Comparison of ENCODE assay signal across 9 cellular contexts in genomic region chr7:32479574-32480200, GRCh38. TPM values are rescaled to one million over a fixed set of nuclear protein-coding genes. Genes with fewer than 3 reads are reported as not detected.
DNase-seq lines count a peak whose midpoint lies in the region; ATAC-seq and TF ChIP-seq lines count a peak whose summit lies in the region.
"Had no signal": no experiment of that assay in that cellular context is flagged by ENCODE, and none has a peak within 500 bp of the region (broad histone marks: within the 10 kb centered on the region; RNA-seq: fewer than 3 reads in every experiment).

No MANE protein-coding gene starts in this region.

- POLR2A ChIA-PET in WTC11 (lab: Charles Lee), result interaction anchor here (0.6 kb wide), 1 partner anchor 70 kb away, joined by 4 read pairs; no protein-coding TSS in a partner anchor

- no peaks in the 10 kb centered on the region for H3K27me3 Mint-ChIP-seq in WTC11 (ENCODE audit: low read depth)

- CTCF ChIA-PET in WTC11 (lab: Charles Lee), result interaction anchor here (0.7 to 1.7 kb wide), 15 partner anchors 9 to 268 kb away, joined by 3 to 18 read pairs (median 6); partner anchors contain the start of gene AVL9

- H3K4me3 Mint-ChIP-seq in WTC11, result no peak overlapping the region
- H3K4me3 Mint-ChIP-seq: IgD-negative memory B cell had no signal

- no peaks in the 10 kb centered on the region for H3K36me3 Mint-ChIP-seq in WTC11
- H3K36me3 Mint-ChIP-seq: IgD-negative memory B cell had no signal

- no peak overlapping the region for H3K27ac Mint-ChIP-seq in WTC11
- H3K27ac Mint-ChIP-seq: IgD-negative memory B cell had no signal

- peak; percentile 64 for ATAC-seq in WTC11
- ATAC-seq in HG03045 (IDR thresholded peaks at IDR 0.05; ENCODE audit: unreplicated experiment), result no peak
- ATAC-seq in HG03280 (IDR thresholded peaks at IDR 0.05; ENCODE audit: unreplicated experiment), result no peak

- DNase-seq in COR-L47 (lab: John Stamatoyannopoulos, UW), result peak; percentile 27
- peak; percentile 49 for DNase-seq in GM20000 (ENCODE audit: low spot score)
- peak; percentile 75 for DNase-seq in NCI-H2171 (lab: John Stamatoyannopoulos, UW)
- DNase-seq in WTC11 (ENCODE audit: low spot score), result no peak
- peak; percentile 61 for DNase-seq in iris pigment epithelial cell (ENCODE audit: low read depth)
- no peak for DNase-seq in OCI-M2 (lab: John Stamatoyannopoulos, UW; ENCODE audit: unreplicated experiment)

- peak; percentile 67 for TF ChIP-seq CTCF in GM20000 (IDR thresholded peaks at IDR 0.05; ENCODE audit: extremely low read depth, missing control alignments)
- peak; percentile 57 for TF ChIP-seq CTCF in WTC11 (IDR thresholded peaks at IDR 0.05)

- H3K9me3 Mint-ChIP-seq in WTC11, result no peaks in the 10 kb centered on the region
- H3K9me3 Mint-ChIP-seq: IgD-negative memory B cell had no signal

- H3K4me1 Mint-ChIP-seq in WTC11, result no peaks in the 10 kb centered on the region
- H3K4me1 Mint-ChIP-seq: IgD-negative memory B cell had no signal

TF ChIP-seq in WTC11, 78 proteins besides CTCF, POLR2A, EP300 and RAD21:
- no peak for TF ChIP-seq IRF1 (CRISPR knock-in tag; IDR thresholded peaks at IDR 0.05)
- TF ChIP-seq GTF2I (CRISPR knock-in tag; conservative IDR thresholded peaks at IDR 0.05), result no peak
- TF ChIP-seq FOXP1 (CRISPR knock-in tag; IDR thresholded peaks at IDR 0.05; ENCODE audit: borderline replicate concordance), result no peak
- TF ChIP-seq KAT7 (CRISPR knock-in tag; IDR thresholded peaks at IDR 0.05; ENCODE audit: borderline replicate concordance), result no peak
- TF ChIP-seq ATF6 (CRISPR knock-in tag; IDR thresholded peaks at IDR 0.05), result no peak
- no peak for TF ChIP-seq HMGA2 (CRISPR knock-in tag; IDR thresholded peaks at IDR 0.05)

RNA-seq across cellular contexts. Expression of gene LSM5, which starts 10.5 kb away (rescaled TPM):
- 89.3 to 96.1 TPM (median 89.5 TPM) in 3 replicates for total RNA-seq in WTC11 (2021)

RNA-seq across cellular contexts. Expression of gene AVL9, which starts 15.6 kb away (rescaled TPM):
- total RNA-seq in WTC11 (2021), result 52.7 to 55.6 TPM (median 53.2 TPM) in 3 replicates

Comparison
In these comparisons a context has a peak if more than half of its experiments do, and no peak if none do; other contexts are left out.
1. DNase-seq: peak in COR-L47 (single experiment), GM20000 (single experiment), NCI-H2171 (single experiment) and iris pigment epithelial cell (single experiment); none in WTC11 (single experiment) and OCI-M2 (single experiment).